Comparison of ENCODE assay signal across 1 cellular context in the genomic region with DNA sequence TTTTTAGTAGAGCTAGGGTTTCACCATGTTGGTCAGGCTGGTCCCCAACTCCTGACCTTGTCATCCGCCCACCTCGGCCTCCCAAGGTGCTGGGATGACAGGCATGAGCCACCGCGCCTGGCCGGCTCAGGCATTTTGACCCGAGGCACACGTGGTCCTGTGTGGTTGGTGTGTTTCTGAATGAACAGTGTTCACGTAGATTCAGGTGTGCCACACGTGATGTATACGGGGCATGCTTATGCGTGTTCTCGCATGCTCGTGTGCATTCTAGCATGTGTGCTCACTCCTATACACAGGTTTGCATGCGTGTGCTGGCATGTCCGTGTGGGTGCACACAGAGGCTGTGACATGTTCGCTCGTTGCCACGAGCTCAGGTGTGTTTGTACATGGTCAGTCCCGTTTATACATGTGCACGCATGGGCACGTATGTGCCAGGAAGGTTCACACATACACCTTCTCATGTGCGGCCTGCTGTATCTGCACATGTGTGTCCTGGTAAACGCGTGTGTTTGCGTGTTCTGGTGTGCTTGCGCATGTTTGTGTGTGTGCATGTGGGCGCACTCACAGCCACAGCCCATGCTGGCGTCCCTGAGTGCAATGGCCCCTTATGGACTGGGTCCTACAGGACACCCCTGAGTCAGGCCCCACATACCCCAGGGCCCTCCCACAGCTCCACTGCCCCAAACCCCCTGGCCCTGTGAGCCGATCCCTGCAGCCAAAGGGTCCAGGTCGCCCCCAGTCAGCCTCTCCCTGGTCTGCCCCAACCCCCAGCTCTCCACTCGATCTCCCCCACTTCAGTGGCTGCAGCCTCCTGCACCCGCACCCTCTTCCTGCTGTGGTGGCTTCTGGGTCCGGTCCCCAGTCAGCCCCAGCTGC.
TF ChIP-seq lines count a peak whose summit lies in the region.

No MANE protein-coding gene starts in this region.

TF ChIP-seq in GM23338, 12 proteins besides CTCF, POLR2A, EP300 and RAD21 (continued from another document):
- TF ChIP-seq, protein P1, sequence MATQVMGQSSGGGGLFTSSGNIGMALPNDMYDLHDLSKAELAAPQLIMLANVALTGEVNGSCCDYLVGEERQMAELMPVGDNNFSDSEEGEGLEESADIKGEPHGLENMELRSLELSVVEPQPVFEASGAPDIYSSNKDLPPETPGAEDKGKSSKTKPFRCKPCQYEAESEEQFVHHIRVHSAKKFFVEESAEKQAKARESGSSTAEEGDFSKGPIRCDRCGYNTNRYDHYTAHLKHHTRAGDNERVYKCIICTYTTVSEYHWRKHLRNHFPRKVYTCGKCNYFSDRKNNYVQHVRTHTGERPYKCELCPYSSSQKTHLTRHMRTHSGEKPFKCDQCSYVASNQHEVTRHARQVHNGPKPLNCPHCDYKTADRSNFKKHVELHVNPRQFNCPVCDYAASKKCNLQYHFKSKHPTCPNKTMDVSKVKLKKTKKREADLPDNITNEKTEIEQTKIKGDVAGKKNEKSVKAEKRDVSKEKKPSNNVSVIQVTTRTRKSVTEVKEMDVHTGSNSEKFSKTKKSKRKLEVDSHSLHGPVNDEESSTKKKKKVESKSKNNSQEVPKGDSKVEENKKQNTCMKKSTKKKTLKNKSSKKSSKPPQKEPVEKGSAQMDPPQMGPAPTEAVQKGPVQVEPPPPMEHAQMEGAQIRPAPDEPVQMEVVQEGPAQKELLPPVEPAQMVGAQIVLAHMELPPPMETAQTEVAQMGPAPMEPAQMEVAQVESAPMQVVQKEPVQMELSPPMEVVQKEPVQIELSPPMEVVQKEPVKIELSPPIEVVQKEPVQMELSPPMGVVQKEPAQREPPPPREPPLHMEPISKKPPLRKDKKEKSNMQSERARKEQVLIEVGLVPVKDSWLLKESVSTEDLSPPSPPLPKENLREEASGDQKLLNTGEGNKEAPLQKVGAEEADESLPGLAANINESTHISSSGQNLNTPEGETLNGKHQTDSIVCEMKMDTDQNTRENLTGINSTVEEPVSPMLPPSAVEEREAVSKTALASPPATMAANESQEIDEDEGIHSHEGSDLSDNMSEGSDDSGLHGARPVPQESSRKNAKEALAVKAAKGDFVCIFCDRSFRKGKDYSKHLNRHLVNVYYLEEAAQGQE (IDR thresholded peaks at IDR 0.05; ENCODE audit: unreplicated experiment): no peak
- TF ChIP-seq, protein P2, sequence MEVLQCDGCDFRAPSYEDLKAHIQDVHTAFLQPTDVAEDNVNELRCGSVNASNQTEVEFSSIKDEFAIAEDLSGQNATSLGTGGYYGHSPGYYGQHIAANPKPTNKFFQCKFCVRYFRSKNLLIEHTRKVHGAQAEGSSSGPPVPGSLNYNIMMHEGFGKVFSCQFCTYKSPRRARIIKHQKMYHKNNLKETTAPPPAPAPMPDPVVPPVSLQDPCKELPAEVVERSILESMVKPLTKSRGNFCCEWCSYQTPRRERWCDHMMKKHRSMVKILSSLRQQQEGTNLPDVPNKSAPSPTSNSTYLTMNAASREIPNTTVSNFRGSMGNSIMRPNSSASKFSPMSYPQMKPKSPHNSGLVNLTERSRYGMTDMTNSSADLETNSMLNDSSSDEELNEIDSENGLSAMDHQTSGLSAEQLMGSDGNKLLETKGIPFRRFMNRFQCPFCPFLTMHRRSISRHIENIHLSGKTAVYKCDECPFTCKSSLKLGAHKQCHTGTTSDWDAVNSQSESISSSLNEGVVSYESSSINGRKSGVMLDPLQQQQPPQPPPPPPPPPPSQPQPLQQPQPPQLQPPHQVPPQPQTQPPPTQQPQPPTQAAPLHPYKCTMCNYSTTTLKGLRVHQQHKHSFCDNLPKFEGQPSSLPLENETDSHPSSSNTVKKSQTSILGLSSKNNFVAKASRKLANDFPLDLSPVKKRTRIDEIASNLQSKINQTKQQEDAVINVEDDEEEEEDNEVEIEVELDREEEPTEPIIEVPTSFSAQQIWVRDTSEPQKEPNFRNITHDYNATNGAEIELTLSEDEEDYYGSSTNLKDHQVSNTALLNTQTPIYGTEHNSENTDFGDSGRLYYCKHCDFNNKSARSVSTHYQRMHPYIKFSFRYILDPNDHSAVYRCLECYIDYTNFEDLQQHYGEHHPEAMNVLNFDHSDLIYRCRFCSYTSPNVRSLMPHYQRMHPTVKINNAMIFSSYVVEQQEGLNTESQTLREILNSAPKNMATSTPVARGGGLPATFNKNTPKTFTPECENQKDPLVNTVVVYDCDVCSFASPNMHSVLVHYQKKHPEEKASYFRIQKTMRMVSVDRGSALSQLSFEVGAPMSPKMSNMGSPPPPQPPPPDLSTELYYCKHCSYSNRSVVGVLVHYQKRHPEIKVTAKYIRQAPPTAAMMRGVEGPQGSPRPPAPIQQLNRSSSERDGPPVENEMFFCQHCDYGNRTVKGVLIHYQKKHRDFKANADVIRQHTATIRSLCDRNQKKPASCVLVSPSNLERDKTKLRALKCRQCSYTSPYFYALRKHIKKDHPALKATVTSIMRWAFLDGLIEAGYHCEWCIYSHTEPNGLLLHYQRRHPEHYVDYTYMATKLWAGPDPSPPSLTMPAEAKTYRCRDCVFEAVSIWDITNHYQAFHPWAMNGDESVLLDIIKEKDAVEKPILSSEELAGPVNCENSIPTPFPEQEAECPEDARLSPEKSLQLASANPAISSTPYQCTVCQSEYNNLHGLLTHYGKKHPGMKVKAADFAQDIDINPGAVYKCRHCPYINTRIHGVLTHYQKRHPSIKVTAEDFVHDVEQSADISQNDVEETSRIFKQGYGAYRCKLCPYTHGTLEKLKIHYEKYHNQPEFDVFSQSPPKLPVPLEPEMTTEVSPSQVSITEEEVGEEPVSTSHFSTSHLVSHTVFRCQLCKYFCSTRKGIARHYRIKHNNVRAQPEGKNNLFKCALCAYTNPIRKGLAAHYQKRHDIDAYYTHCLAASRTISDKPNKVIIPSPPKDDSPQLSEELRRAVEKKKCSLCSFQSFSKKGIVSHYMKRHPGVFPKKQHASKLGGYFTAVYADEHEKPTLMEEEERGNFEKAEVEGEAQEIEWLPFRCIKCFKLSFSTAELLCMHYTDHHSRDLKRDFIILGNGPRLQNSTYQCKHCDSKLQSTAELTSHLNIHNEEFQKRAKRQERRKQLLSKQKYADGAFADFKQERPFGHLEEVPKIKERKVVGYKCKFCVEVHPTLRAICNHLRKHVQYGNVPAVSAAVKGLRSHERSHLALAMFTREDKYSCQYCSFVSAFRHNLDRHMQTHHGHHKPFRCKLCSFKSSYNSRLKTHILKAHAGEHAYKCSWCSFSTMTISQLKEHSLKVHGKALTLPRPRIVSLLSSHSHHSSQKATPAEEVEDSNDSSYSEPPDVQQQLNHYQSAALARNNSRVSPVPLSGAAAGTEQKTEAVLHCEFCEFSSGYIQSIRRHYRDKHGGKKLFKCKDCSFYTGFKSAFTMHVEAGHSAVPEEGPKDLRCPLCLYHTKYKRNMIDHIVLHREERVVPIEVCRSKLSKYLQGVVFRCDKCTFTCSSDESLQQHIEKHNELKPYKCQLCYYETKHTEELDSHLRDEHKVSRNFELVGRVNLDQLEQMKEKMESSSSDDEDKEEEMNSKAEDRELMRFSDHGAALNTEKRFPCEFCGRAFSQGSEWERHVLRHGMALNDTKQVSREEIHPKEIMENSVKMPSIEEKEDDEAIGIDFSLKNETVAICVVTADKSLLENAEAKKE (CRISPR knock-in tag; IDR thresholded peaks at IDR 0.05): no peak
- TF ChIP-seq ZNF114 (CRISPR knock-in tag; IDR thresholded peaks at IDR 0.05) (no peak), CREB1 (CRISPR knock-in tag; IDR thresholded peaks at IDR 0.05; ENCODE audit: low read depth) (no peak), POLR2AphosphoS5 (IDR thresholded peaks at IDR 0.05; ENCODE audit: low read depth) (no peak), EZH2 (IDR thresholded peaks at IDR 0.05; ENCODE audit: low read depth, unreplicated experiment) (no peak), EZH2phosphoT487 (IDR thresholded peaks at IDR 0.05; ENCODE audit: unreplicated experiment) (no peak), STAT1 (IDR thresholded peaks at IDR 0.05; ENCODE audit: unreplicated experiment) (no peak)
